Comparison of ENCODE assay signal across 1 cellular context in the genomic region with DNA sequence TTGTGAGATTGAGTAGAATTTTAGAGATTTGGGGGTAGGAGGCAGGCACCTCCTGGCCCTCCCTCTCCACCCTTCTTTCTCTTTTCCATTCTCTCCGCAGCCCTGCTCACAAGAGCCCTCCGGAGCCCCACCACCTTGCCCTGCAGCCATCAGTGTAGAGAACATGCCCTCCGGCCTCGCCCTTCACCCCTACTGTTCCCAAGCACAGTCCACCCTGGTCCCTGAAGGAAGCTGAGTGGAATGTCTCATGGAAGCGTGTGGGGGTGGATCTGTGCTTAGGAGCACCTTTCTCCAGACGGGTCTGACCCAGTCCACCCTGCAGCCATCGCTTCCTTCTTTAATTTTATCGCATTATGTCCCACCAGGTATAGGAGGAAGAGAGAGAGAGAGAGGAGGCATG.
TF ChIP-seq lines count a peak whose summit lies in the region.

No MANE protein-coding gene starts in this region.

TF ChIP-seq in HEK293, 187 proteins besides CTCF, POLR2A, EP300 and RAD21:
- TF ChIP-seq, protein P1, sequence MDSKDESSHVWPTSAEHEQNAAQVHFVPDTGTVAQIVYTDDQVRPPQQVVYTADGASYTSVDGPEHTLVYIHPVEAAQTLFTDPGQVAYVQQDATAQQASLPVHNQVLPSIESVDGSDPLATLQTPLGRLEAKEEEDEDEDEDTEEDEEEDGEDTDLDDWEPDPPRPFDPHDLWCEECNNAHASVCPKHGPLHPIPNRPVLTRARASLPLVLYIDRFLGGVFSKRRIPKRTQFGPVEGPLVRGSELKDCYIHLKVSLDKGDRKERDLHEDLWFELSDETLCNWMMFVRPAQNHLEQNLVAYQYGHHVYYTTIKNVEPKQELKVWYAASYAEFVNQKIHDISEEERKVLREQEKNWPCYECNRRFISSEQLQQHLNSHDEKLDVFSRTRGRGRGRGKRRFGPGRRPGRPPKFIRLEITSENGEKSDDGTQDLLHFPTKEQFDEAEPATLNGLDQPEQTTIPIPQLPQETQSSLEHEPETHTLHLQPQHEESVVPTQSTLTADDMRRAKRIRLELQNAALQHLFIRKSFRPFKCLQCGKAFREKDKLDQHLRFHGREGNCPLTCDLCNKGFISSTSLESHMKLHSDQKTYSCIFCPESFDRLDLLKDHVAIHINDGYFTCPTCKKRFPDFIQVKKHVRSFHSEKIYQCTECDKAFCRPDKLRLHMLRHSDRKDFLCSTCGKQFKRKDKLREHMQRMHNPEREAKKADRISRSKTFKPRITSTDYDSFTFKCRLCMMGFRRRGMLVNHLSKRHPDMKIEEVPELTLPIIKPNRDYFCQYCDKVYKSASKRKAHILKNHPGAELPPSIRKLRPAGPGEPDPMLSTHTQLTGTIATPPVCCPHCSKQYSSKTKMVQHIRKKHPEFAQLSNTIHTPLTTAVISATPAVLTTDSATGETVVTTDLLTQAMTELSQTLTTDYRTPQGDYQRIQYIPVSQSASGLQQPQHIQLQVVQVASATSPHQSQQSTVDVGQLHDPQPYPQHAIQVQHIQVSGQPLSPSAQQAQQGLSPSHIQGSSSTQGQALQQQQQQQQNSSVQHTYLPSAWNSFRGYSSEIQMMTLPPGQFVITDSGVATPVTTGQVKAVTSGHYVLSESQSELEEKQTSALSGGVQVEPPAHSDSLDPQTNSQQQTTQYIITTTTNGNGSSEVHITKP (tag by site-specific recombination; IDR thresholded peaks at IDR 0.05): peak; percentile 47; the same call in 1 of the 2 replicates
- TF ChIP-seq TSHZ1 (tag by site-specific recombination; IDR thresholded peaks at IDR 0.05; ENCODE audit: borderline replicate concordance): no peak
